In genomic region chr4:31692407-31692940, GRCh38 we compare ENCODE assay signal across 15 cellular contexts.
DNase-seq lines count a peak whose midpoint lies in the region; TF ChIP-seq lines count a peak whose summit lies in the region.
"Had no signal": no experiment of that assay in that cellular context is flagged by ENCODE, and none has a peak within 500 bp of the region (broad histone marks: within the 10 kb centered on the region; RNA-seq: fewer than 3 reads in every experiment).

No MANE protein-coding gene starts in this region.

- no peak for TF ChIP-seq POLR2A in adrenal gland (IDR thresholded peaks at IDR 0.05)

- TF ChIP-seq CTCF in MM.1S (IDR thresholded peaks at IDR 0.05; ENCODE audit: low read length) (peak; percentile 65), adrenal gland (IDR thresholded peaks at IDR 0.05) (peak in 5 of 6 experiments; percentile 12 to 46 (median 38))

- H3K36me3 ChIP-seq in MM.1S (replicated peaks; ENCODE audit: insufficient read depth, low read length) (no peaks in the 10 kb centered on the region), adrenal gland (replicated peaks in 1 of 2) (no peaks in the 10 kb centered on the region)
- H3K36me3 ChIP-seq: left lung, MG63 had no signal

- 29 to 45% (median 40%) methylated on average over 4 of the region's 4 CpGs for WGBS in adrenal gland, 4 donors

- no peak overlapping the region for H2AFZ ChIP-seq in MM.1S (ENCODE audit: low read length)

- H3K4me3 ChIP-seq in MM.1S (ENCODE audit: low read length) (no peak overlapping the region), adrenal gland (no peak overlapping the region), skeletal muscle cell (ENCODE audit: low read depth, low read length) (no peak overlapping the region)
- H3K4me3 ChIP-seq: coronary artery, left lung, MG63 had no signal

- H3K9me2 ChIP-seq in MM.1S (replicated peaks; ENCODE audit: insufficient read depth, low read length): no peaks in the 10 kb centered on the region

- intact Hi-C loops in adrenal gland (cut with DNase I): no loop called here

- H3K4me2 ChIP-seq in MM.1S (ENCODE audit: low read depth, low read length): no peak overlapping the region

- DNase-seq in NCI-H1436 (lab: John Stamatoyannopoulos, UW): peak; percentile 11
- DNase-seq in NCI-H1436 treated with DMSO at 0.1 percent for 48 hours (lab: John Stamatoyannopoulos, UW): no peak
- DNase-seq in MM.1S: peak; percentile 8
- peak in 5 of 7 donors; percentile 8 to 53 (median 31) for DNase-seq in adrenal gland
- peak; percentile 2 for DNase-seq in skeletal muscle cell (ENCODE audit: low read depth)
- DNase-seq in NCI-H1417 treated with DMSO at 0.1 percent for 48 hours (lab: John Stamatoyannopoulos, UW): no peak
- DNase-seq in islet precursor cell: no peak
- DNase-seq in effector CD4-positive, alpha-beta T cell: no peak
- DNase-seq: activated CD8-positive, alpha-beta T cell treated with anti-CD3 and anti-CD28 coated beads for 36 hours; GDM1; left lung; MG63; posterior cingulate gyrus; stimulated activated CD4-positive, alpha-beta T cell treated with anti-CD3 and anti-CD28 coated beads, Interleukin-12 subunit alpha, Interleukin-12 subunit beta, amount 100 ng/mL, for 4 hours had no signal

- H4K20me1 ChIP-seq in MM.1S (ENCODE audit: insufficient read depth, low read length): no peaks in the 10 kb centered on the region

- no peaks in the 10 kb centered on the region for H3K4me1 ChIP-seq in MM.1S (ENCODE audit: low read length)
- H3K4me1 ChIP-seq in adrenal gland (replicated peaks in 1 of 2): no peaks in the 10 kb centered on the region
- H3K4me1 ChIP-seq: left lung had no signal

- H3K27me3 ChIP-seq in MM.1S (replicated peaks; ENCODE audit: insufficient read depth, low read length): no peaks in the 10 kb centered on the region
- no peaks in the 10 kb centered on the region for H3K27me3 ChIP-seq in adrenal gland
- H3K27me3 ChIP-seq: left lung, MG63 had no signal

- H3K79me2 ChIP-seq in MM.1S (ENCODE audit: low read length): no peaks in the 10 kb centered on the region

- no peak overlapping the region for H3K9ac ChIP-seq in MM.1S (ENCODE audit: low read length)

- no peaks in the 10 kb centered on the region for H3F3A ChIP-seq in MM.1S (ENCODE audit: insufficient read depth, low read length)

- H3K27ac ChIP-seq in MM.1S (ENCODE audit: low read length): no peak overlapping the region
- H3K27ac ChIP-seq in adrenal gland: no peak overlapping the region
- H3K27ac ChIP-seq: coronary artery, left lung had no signal

- H3K9me3 ChIP-seq in MM.1S (replicated peaks; ENCODE audit: insufficient read depth, low read length) (no peaks in the 10 kb centered on the region), adrenal gland (replicated peaks in 1 of 3) (no peaks in the 10 kb centered on the region)
- H3K9me3 ChIP-seq: left lung, MG63 had no signal

Comparison
In these comparisons a context has a peak if more than half of its experiments do, and no peak if none do; other contexts are left out.
1. DNase-seq: peak in NCI-H1436 (single experiment), MM.1S (single experiment), adrenal gland (5 of 7) and skeletal muscle cell (single experiment); none in NCI-H1436 treated with DMSO at 0.1 percent for 48 hours (single experiment), NCI-H1417 treated with DMSO at 0.1 percent for 48 hours (single experiment), islet precursor cell (single experiment) and effector CD4-positive, alpha-beta T cell (single experiment).